In the genomic region with DNA sequence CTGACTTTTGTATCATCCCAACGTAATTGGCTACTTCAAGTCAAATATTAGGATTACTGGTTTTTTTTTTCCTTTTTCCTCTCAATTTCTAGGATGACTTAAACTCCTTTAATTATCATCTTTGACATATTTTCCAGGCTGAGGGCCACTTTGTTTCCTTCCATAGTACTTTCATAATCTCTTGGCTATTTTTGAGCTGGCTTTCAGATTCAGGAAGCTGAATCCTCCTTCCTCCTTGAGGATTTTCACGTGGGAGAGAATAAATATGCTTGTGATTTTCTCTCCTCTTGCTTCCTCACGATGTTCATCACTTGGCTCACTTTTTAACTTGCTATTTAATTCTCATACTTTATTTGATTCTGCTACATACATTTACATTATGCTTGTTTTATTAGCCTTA, we compare ENCODE assay signal across 16 cellular contexts.
"Had no signal": no experiment of that assay in that cellular context is flagged by ENCODE, and none has a peak within 500 bp of the region (broad histone marks: within the 10 kb centered on the region; RNA-seq: fewer than 3 reads in every experiment).

No MANE protein-coding gene starts in this region.

- H3K4me1 Mint-ChIP-seq: naive B cell had no signal

- H3K36me3 Mint-ChIP-seq: activated CD4-positive, alpha-beta memory T cell treated with anti-CD3 and anti-CD28 coated beads for 36 hours; naive B cell had no signal

- H3K27me3 Mint-ChIP-seq: activated CD4-positive, alpha-beta memory T cell treated with anti-CD3 and anti-CD28 coated beads for 36 hours; activated naive CD8-positive, alpha-beta T cell had no signal

- H3K27ac ChIP-seq: parathyroid adenoma had no signal

- H3K4me3 Mint-ChIP-seq: activated CD4-positive, alpha-beta memory T cell treated with anti-CD3 and anti-CD28 coated beads for 36 hours; activated naive CD8-positive, alpha-beta T cell; naive B cell had no signal

- H2AFZ ChIP-seq: parathyroid adenoma had no signal

- H3K36me3 ChIP-seq: ascending aorta had no signal

- H3K27me3 ChIP-seq: ascending aorta, upper lobe of left lung had no signal

- H3K9me3 Mint-ChIP-seq: activated CD4-positive, alpha-beta memory T cell treated with anti-CD3 and anti-CD28 coated beads for 36 hours had no signal

- H3K9ac ChIP-seq: parathyroid adenoma had no signal

- DNase-seq: activated CD4-positive, alpha-beta memory T cell treated with anti-CD3 and anti-CD28 coated beads for 36 hours; activated gamma-delta T cell; activated T-cell treated with anti-CD3 and anti-CD28 coated beads, Interleukin-2, amount 50 U/mL, for 48 hours; caudate nucleus; cortex of kidney; effector CD8-positive, alpha-beta T cell; islet precursor cell; midbrain; naive B cell; retina; stimulated activated naive CD4-positive, alpha-beta T cell; T-helper 9 cell; upper lobe of left lung had no signal

- H3K9me3 ChIP-seq: ascending aorta, upper lobe of left lung had no signal

- H3K4me3 ChIP-seq: ascending aorta, upper lobe of left lung had no signal

- H3K27ac Mint-ChIP-seq: activated CD4-positive, alpha-beta memory T cell treated with anti-CD3 and anti-CD28 coated beads for 36 hours; activated naive CD8-positive, alpha-beta T cell; naive B cell had no signal
